30 cellular contexts compared by ENCODE assay signal in genomic region chr6:156710479-156710878, GRCh38.
"Had no signal": no experiment of that assay in that cellular context is flagged by ENCODE, and none has a peak within 500 bp of the region (broad histone marks: within the 10 kb centered on the region; RNA-seq: fewer than 3 reads in every experiment).

No MANE protein-coding gene starts in this region.

- H3K27me3 ChIP-seq: dorsolateral prefrontal cortex, gastrocnemius medialis, vagina had no signal

- H3K9me3 Mint-ChIP-seq: activated CD8-positive, alpha-beta T cell treated with anti-CD3 and anti-CD28 coated beads for 36 hours; activated naive CD4-positive, alpha-beta T cell treated with anti-CD3 and anti-CD28 coated beads, Interleukin-2, amount 50 U/mL, for 24 hours; activated naive CD8-positive, alpha-beta T cell treated with anti-CD3 and anti-CD28 coated beads, Interleukin-2, amount 50 U/mL, for 24 hours; activated T-cell treated with anti-CD3 and anti-CD28 coated beads, Interleukin-2, amount 50 U/mL, for 4 hours; activated T-helper 17 cell treated with anti-CD3 and anti-CD28 coated beads, Interleukin-2, amount 50 U/mL, for 72 hours; stimulated activated effector memory CD8-positive, alpha-beta T cell treated with anti-CD3 and anti-CD28 coated beads, Interleukin-12 subunit alpha, Interleukin-12 subunit beta, amount 100 ng/mL, for 72 hours; stimulated activated naive CD8-positive, alpha-beta T cell treated with anti-CD3 and anti-CD28 coated beads, Interleukin-15, Interleukin-2, amounts not matched to agents 100 ng/mL and 50 ng/mL, for 24 hours; T-helper 1 cell treated with Interleukin-12 subunit alpha and Interleukin-12 subunit beta and Interleukin-4 antibody, amounts not matched to agents 30 μg/mL and 1 μg/mL, for 36 hours; type B pancreatic cell had no signal

- H3K36me3 Mint-ChIP-seq: stimulated activated effector memory CD8-positive, alpha-beta T cell treated with anti-CD3 and anti-CD28 coated beads, Interleukin-12 subunit alpha, Interleukin-12 subunit beta, amount 100 ng/mL, for 72 hours; type B pancreatic cell had no signal

- H3K27ac ChIP-seq: coronary artery, dorsolateral prefrontal cortex, gastrocnemius medialis, left ventricle myocardium inferior, skin epidermis, thoracic aorta, vagina, WERI-Rb-1 had no signal

- H3K27ac Mint-ChIP-seq: activated CD8-positive, alpha-beta T cell treated with anti-CD3 and anti-CD28 coated beads for 36 hours; activated naive CD4-positive, alpha-beta T cell treated with anti-CD3 and anti-CD28 coated beads, Interleukin-2, amount 50 U/mL, for 24 hours; activated naive CD8-positive, alpha-beta T cell treated with anti-CD3 and anti-CD28 coated beads, Interleukin-2, amount 50 U/mL, for 24 hours; activated T-helper 17 cell treated with anti-CD3 and anti-CD28 coated beads, Interleukin-2, amount 50 U/mL, for 72 hours; nephron; stimulated activated effector memory CD8-positive, alpha-beta T cell treated with anti-CD3 and anti-CD28 coated beads, Interleukin-12 subunit alpha, Interleukin-12 subunit beta, amount 100 ng/mL, for 72 hours; stimulated activated naive CD8-positive, alpha-beta T cell treated with anti-CD3 and anti-CD28 coated beads, Interleukin-15, Interleukin-2, amounts not matched to agents 100 ng/mL and 50 ng/mL, for 24 hours; T-helper 1 cell treated with Interleukin-12 subunit alpha and Interleukin-12 subunit beta and Interleukin-4 antibody, amounts not matched to agents 30 μg/mL and 1 μg/mL, for 36 hours; type B pancreatic cell had no signal

- FAIRE-seq: bronchial epithelial cell, TTC549 had no signal

- H3K4me3 Mint-ChIP-seq: activated CD8-positive, alpha-beta T cell treated with anti-CD3 and anti-CD28 coated beads for 36 hours; activated naive CD4-positive, alpha-beta T cell treated with anti-CD3 and anti-CD28 coated beads, Interleukin-2, amount 50 U/mL, for 24 hours; activated naive CD8-positive, alpha-beta T cell treated with anti-CD3 and anti-CD28 coated beads, Interleukin-2, amount 50 U/mL, for 24 hours; activated T-cell treated with anti-CD3 and anti-CD28 coated beads, Interleukin-2, amount 50 U/mL, for 4 hours; activated T-helper 17 cell treated with anti-CD3 and anti-CD28 coated beads, Interleukin-2, amount 50 U/mL, for 72 hours; nephron; stimulated activated effector memory CD8-positive, alpha-beta T cell treated with anti-CD3 and anti-CD28 coated beads, Interleukin-12 subunit alpha, Interleukin-12 subunit beta, amount 100 ng/mL, for 72 hours; stimulated activated naive CD8-positive, alpha-beta T cell treated with anti-CD3 and anti-CD28 coated beads, Interleukin-15, Interleukin-2, amounts not matched to agents 100 ng/mL and 50 ng/mL, for 24 hours; T-helper 1 cell treated with Interleukin-12 subunit alpha and Interleukin-12 subunit beta and Interleukin-4 antibody, amounts not matched to agents 30 μg/mL and 1 μg/mL, for 36 hours; type B pancreatic cell had no signal

- H3K36me3 ChIP-seq: gastrocnemius medialis, left ventricle myocardium inferior, thoracic aorta, vagina, WERI-Rb-1 had no signal

- H3K4me1 ChIP-seq: gastrocnemius medialis, left ventricle myocardium inferior, vagina had no signal

- DNase-seq: activated CD4-positive, alpha-beta T cell treated with anti-CD3 and anti-CD28 coated beads, Interleukin-2, amount 50 U/mL, for 1 hour; activated CD4-positive, CD25-positive, alpha-beta regulatory T cell treated with anti-CD3 and anti-CD28 coated beads, Interleukin-2, amount 50 U/mL, for 72 hours; activated CD8-positive, alpha-beta T cell treated with anti-CD3 and anti-CD28 coated beads for 36 hours; activated naive CD8-positive, alpha-beta T cell treated with anti-CD3 and anti-CD28 coated beads, Interleukin-2, amount 50 U/mL, for 24 hours; activated T-cell treated with anti-CD3 and anti-CD28 coated beads, Interleukin-2, amount 50 U/mL, for 4 hours; dorsolateral prefrontal cortex; effector memory CD4-positive, alpha-beta T cell; gastrocnemius medialis; glutamatergic neuron; islet precursor cell; left ventricle myocardium inferior; posterior cingulate gyrus; stimulated activated CD4-positive, alpha-beta T cell treated with anti-CD3 and anti-CD28 coated beads, Interleukin-12 subunit alpha, Interleukin-12 subunit beta, amount 100 ng/mL, for 4 hours; stimulated activated CD4-positive, alpha-beta T cell treated with anti-CD3 and anti-CD28 coated beads, Interleukin-4, amount 100 ng/mL, for 24 hours; T-helper 9 cell; WERI-Rb-1 had no signal

- H3K27me3 Mint-ChIP-seq: type B pancreatic cell had no signal

- H3K4me3 ChIP-seq: coronary artery, dorsolateral prefrontal cortex, gastrocnemius medialis, left ventricle myocardium inferior, lung, skin epidermis, thoracic aorta, vagina had no signal

- H3K9me3 ChIP-seq: gastrocnemius medialis, left ventricle myocardium inferior, thoracic aorta, vagina had no signal

- H3K4me1 Mint-ChIP-seq: activated naive CD4-positive, alpha-beta T cell treated with anti-CD3 and anti-CD28 coated beads, Interleukin-2, amount 50 U/mL, for 24 hours; nephron; stimulated activated effector memory CD8-positive, alpha-beta T cell treated with anti-CD3 and anti-CD28 coated beads, Interleukin-12 subunit alpha, Interleukin-12 subunit beta, amount 100 ng/mL, for 72 hours had no signal
